ENCODE assay signal across 14 cellular contexts in genomic region chr14:104777808-104778249, GRCh38. TPM values are rescaled to one million over a fixed set of nuclear protein-coding genes. Genes with fewer than 3 reads are reported as not detected.
DNase-seq lines count a peak whose midpoint lies in the region; ATAC-seq and TF ChIP-seq lines count a peak whose summit lies in the region.
"Had no signal": no experiment of that assay in that cellular context is flagged by ENCODE, and none has a peak within 500 bp of the region (broad histone marks: within the 10 kb centered on the region; RNA-seq: fewer than 3 reads in every experiment).

No MANE protein-coding gene starts in this region.

- peak overlapping the region; percentile 35 for H3K27ac ChIP-seq in RWPE1
- no peak overlapping the region for H3K27ac ChIP-seq in neural progenitor cell
- H3K27ac ChIP-seq: BLaER1 treated with 17β-estradiol and CSF1 and Interleukin-3, amounts not matched to agents 10 nM and 100 nM; GM23248 had no signal

- H3F3A ChIP-seq in neural progenitor cell (ENCODE audit: low read depth), result no peaks in the 10 kb centered on the region

- peaks cover 14% of the 10 kb centered on the region for H4K20me1 ChIP-seq in neural progenitor cell (ENCODE audit: low read depth)

- CTCF ChIA-PET in RWPE1 (lab: Yijun Ruan, JAX), result interaction anchor here (0.6 to 1.0 kb wide), 2 partner anchors 9 to 27 kb away, joined by 3 read pairs; no protein-coding TSS in a partner anchor

- H3K9ac ChIP-seq in neural progenitor cell, result no peak overlapping the region
- H3K9ac ChIP-seq: GM23248 had no signal

- H3K27me3 ChIP-seq in neural progenitor cell, result no peaks in the 10 kb centered on the region
- H3K27me3 ChIP-seq: BLaER1 treated with 17β-estradiol and CSF1 and Interleukin-3, amounts not matched to agents 10 nM and 100 nM had no signal

- H2AFZ ChIP-seq in neural progenitor cell (replicated peaks), result no peak overlapping the region
- H2AFZ ChIP-seq: GM23248 had no signal

- H3K9me3 ChIP-seq in neural progenitor cell (ENCODE audit: low read depth), result no peaks in the 10 kb centered on the region

- H3K27ac Mint-ChIP-seq in T-helper 2 cell treated with Interferon-gamma antibody and Interleukin-4, amounts not matched to agents 5 μg/mL and 100 μg/mL, for 36 hours, result peak overlapping the region; percentile 45
- peak overlapping the region; percentile 86 for H3K27ac Mint-ChIP-seq in neural progenitor cell

- H3K4me3 ChIP-seq in neural progenitor cell, result no peak overlapping the region
- H3K4me3 ChIP-seq: BLaER1 treated with 17β-estradiol and CSF1 and Interleukin-3, amounts not matched to agents 10 nM and 100 nM; GM23248 had no signal

- no peak for DNase-seq in T-helper 2 cell treated with Interferon-gamma antibody and Interleukin-4, amounts not matched to agents 5 μg/mL and 100 μg/mL, for 36 hours (ENCODE audit: low spot score)
- no peak for DNase-seq in T-helper 2 cell
- peak; percentile 27 for DNase-seq in 8988T
- DNase-seq in RWPE1 (ENCODE audit: low spot score), result no peak
- no peak for DNase-seq in neural progenitor cell (ENCODE audit: low spot score)
- DNase-seq in amygdala (lab: John Stamatoyannopoulos, UW), result no peak
- no peak for DNase-seq in NCI-H187 (lab: John Stamatoyannopoulos, UW)
- DNase-seq: ACHN; CD4-positive, CD25-positive, alpha-beta regulatory T cell; DMS53; GF-D8; GM23248 had no signal

- POLR2A ChIA-PET in RWPE1 (lab: Yijun Ruan, JAX; ENCODE audit: low non-redundant PET), result no interaction called here

- H3K79me2 ChIP-seq in neural progenitor cell (ENCODE audit: low read depth), result no peaks in the 10 kb centered on the region

- no peak overlapping the region for H3K4me3 Mint-ChIP-seq in T-helper 2 cell treated with Interferon-gamma antibody and Interleukin-4, amounts not matched to agents 5 μg/mL and 100 μg/mL, for 36 hours
- no peak overlapping the region for H3K4me3 Mint-ChIP-seq in neural progenitor cell
- H3K4me3 Mint-ChIP-seq: CD4-positive, CD25-positive, alpha-beta regulatory T cell had no signal

- no peak overlapping the region for H3K4me2 ChIP-seq in neural progenitor cell
- H3K4me2 ChIP-seq: BLaER1 treated with 17β-estradiol and CSF1 and Interleukin-3, amounts not matched to agents 10 nM and 100 nM had no signal

- H3K9me3 Mint-ChIP-seq in T-helper 2 cell treated with Interferon-gamma antibody and Interleukin-4, amounts not matched to agents 5 μg/mL and 100 μg/mL, for 36 hours, result no peaks in the 10 kb centered on the region
- H3K9me3 Mint-ChIP-seq in neural progenitor cell, result no peaks in the 10 kb centered on the region
- H3K9me3 Mint-ChIP-seq: CD4-positive, CD25-positive, alpha-beta regulatory T cell had no signal

- no peaks in the 10 kb centered on the region for H3K4me1 Mint-ChIP-seq in T-helper 2 cell treated with Interferon-gamma antibody and Interleukin-4, amounts not matched to agents 5 μg/mL and 100 μg/mL, for 36 hours (ENCODE audit: low read depth)
- H3K4me1 Mint-ChIP-seq in neural progenitor cell, result peaks cover 11% of the 10 kb centered on the region

- TF ChIP-seq CTCF in RWPE1 (conservative IDR thresholded peaks at IDR 0.05; ENCODE audit: low read depth) (no peak), neural progenitor cell (IDR thresholded peaks at IDR 0.05) (no peak)

- no peaks in the 10 kb centered on the region for H3K27me3 Mint-ChIP-seq in T-helper 2 cell treated with Interferon-gamma antibody and Interleukin-4, amounts not matched to agents 5 μg/mL and 100 μg/mL, for 36 hours (ENCODE audit: low read depth)
- H3K27me3 Mint-ChIP-seq in neural progenitor cell (ENCODE audit: insufficient read depth, low read depth), result peaks cover 4% of the 10 kb centered on the region
- H3K27me3 Mint-ChIP-seq: CD4-positive, CD25-positive, alpha-beta regulatory T cell had no signal

- no peaks in the 10 kb centered on the region for H3K36me3 ChIP-seq in neural progenitor cell

- no peaks in the 10 kb centered on the region for H3K4me1 ChIP-seq in neural progenitor cell

- no peak for ATAC-seq in GM18498 (IDR thresholded peaks at IDR 0.05; ENCODE audit: unreplicated experiment)

- peaks cover 14% of the 10 kb centered on the region for H3K36me3 Mint-ChIP-seq in T-helper 2 cell treated with Interferon-gamma antibody and Interleukin-4, amounts not matched to agents 5 μg/mL and 100 μg/mL, for 36 hours (ENCODE audit: low read depth)
- H3K36me3 Mint-ChIP-seq in neural progenitor cell, result peaks cover 8% of the 10 kb centered on the region

RNA-seq across cellular contexts. Expression of gene AKT1, which starts 17.7 kb away (rescaled TPM):
- total RNA-seq in neural progenitor cell (ENCODE audit: low replicate concordance), result 67.2 and 92.4 TPM in 2 replicates

RNA-seq across cellular contexts. Expression of gene ZBTB42, which starts 23.1 kb away (rescaled TPM):
- 0.41 and 1.1 TPM in 2 replicates for total RNA-seq in neural progenitor cell (ENCODE audit: low replicate concordance)

RNA-seq across cellular contexts. Expression of gene SIVA1, which starts 24.9 kb away (rescaled TPM):
- total RNA-seq in neural progenitor cell (ENCODE audit: low replicate concordance), result 139 and 231 TPM in 2 replicates

RNA-seq across cellular contexts. Expression of gene ADSS1, which starts 53.8 kb away (rescaled TPM):
- total RNA-seq in neural progenitor cell (ENCODE audit: low replicate concordance), result 25.3 and 26.4 TPM in 2 replicates
